Comparison of ENCODE assay signal across 1 cellular context in genomic region chr5:141322261-141322660, GRCh38.
TF ChIP-seq lines count a peak whose summit lies in the region.

No MANE protein-coding gene starts in this region.

TF ChIP-seq in WTC11, 78 proteins besides CTCF, POLR2A, EP300 and RAD21 (continued from another document):
- TF ChIP-seq ERG (CRISPR knock-in tag; IDR thresholded peaks at IDR 0.05) (no peak), SMAD3 (CRISPR knock-in tag; IDR thresholded peaks at IDR 0.05; ENCODE audit: borderline replicate concordance) (no peak), SOX15 (CRISPR knock-in tag; IDR thresholded peaks at IDR 0.05) (no peak)
TF ChIP-seq in WTC11: peak in this region for 0.
